In the genomic region with DNA sequence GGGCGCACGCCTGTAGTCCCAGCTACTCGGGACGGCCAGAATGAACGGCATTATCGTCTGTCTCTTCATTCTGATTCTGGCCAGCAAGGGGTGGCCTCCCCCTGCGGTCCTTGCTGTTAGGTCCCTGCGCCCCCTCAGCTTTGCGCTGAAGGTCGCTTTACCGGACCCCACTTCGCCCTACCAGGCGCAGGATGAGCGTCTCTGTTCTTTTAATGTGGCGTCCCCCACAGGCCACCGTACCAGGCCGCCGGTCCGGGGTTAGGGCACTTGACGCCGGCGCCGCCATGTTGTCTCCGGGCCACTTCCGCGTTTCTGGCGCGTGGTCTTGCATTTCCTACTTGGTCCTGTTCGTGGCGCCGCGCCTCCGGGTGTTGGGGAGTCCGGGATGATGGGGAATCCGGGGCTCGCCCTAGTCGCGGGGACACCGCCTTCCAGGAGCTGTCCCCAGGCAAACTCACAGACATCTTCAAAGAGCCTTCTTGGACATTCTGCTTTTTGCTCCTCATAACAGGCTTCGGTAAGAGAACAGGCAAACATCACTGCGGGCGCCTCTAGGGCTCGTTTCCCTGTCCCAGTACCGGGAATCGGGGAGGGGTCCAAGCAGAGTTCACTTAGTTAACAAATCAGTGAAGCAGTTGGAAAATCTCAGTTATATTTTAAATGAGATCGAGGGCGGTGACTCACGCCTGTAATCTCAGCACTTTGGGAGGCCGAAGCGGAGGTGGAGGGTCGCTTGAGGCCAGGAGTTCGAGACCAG, we compare ENCODE assay signal across 1 cellular context.
TF ChIP-seq lines count a peak whose summit lies in the region.

No MANE protein-coding gene starts in this region.

TF ChIP-seq in GM12878, 131 proteins besides CTCF, POLR2A, EP300 and RAD21 (continued from another document):
- TF ChIP-seq, protein P1, sequence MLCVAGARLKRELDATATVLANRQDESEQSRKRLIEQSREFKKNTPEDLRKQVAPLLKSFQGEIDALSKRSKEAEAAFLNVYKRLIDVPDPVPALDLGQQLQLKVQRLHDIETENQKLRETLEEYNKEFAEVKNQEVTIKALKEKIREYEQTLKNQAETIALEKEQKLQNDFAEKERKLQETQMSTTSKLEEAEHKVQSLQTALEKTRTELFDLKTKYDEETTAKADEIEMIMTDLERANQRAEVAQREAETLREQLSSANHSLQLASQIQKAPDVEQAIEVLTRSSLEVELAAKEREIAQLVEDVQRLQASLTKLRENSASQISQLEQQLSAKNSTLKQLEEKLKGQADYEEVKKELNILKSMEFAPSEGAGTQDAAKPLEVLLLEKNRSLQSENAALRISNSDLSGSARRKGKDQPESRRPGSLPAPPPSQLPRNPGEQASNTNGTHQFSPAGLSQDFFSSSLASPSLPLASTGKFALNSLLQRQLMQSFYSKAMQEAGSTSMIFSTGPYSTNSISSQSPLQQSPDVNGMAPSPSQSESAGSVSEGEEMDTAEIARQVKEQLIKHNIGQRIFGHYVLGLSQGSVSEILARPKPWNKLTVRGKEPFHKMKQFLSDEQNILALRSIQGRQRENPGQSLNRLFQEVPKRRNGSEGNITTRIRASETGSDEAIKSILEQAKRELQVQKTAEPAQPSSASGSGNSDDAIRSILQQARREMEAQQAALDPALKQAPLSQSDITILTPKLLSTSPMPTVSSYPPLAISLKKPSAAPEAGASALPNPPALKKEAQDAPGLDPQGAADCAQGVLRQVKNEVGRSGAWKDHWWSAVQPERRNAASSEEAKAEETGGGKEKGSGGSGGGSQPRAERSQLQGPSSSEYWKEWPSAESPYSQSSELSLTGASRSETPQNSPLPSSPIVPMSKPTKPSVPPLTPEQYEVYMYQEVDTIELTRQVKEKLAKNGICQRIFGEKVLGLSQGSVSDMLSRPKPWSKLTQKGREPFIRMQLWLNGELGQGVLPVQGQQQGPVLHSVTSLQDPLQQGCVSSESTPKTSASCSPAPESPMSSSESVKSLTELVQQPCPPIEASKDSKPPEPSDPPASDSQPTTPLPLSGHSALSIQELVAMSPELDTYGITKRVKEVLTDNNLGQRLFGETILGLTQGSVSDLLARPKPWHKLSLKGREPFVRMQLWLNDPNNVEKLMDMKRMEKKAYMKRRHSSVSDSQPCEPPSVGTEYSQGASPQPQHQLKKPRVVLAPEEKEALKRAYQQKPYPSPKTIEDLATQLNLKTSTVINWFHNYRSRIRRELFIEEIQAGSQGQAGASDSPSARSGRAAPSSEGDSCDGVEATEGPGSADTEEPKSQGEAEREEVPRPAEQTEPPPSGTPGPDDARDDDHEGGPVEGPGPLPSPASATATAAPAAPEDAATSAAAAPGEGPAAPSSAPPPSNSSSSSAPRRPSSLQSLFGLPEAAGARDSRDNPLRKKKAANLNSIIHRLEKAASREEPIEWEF (IDR thresholded peaks at IDR 0.05; ENCODE audit: insufficient replicate concordance, low read depth, low read length): no peak
- TF ChIP-seq TCF12 (IDR thresholded peaks at IDR 0.05; ENCODE audit: low read depth, low read length): peak; percentile 53; the same call in 1 of the 2 replicates
